8 cellular contexts compared by ENCODE assay signal in genomic region chr20:58389324-58389967, GRCh38. TPM values are rescaled to one million over a fixed set of nuclear protein-coding genes. Genes with fewer than 3 reads are reported as not detected.
DNase-seq lines count a peak whose midpoint lies in the region; ATAC-seq, FAIRE-seq and TF ChIP-seq lines count a peak whose summit lies in the region.

No MANE protein-coding gene starts in this region.

- TF ChIP-seq EP300 in A549 (IDR thresholded peaks at IDR 0.05): no peak

- no peak for TF ChIP-seq RAD21 in A549 (conservative IDR thresholded peaks at IDR 0.05 in 1 of 2, IDR thresholded peaks at IDR 0.05 in 1 of 2)

- TF ChIP-seq CTCF in A549 (IDR thresholded peaks at IDR 0.05) (no peak), GM12865 (IDR thresholded peaks at IDR 0.05; ENCODE audit: insufficient read depth, low read depth, low read length, missing control alignments) (no peak)

- H3K4me3 ChIP-seq in A549: peak overlapping the region; percentile 100
- H3K4me3 ChIP-seq in GM12865 (ENCODE audit: low read depth, low read length): peak overlapping the region; percentile 92

- H3K4me2 ChIP-seq in A549: peak overlapping the region; percentile 91

- CTCF ChIA-PET in A549 (lab: Yijun Ruan, JAX): interaction anchor here (0.7 to 1.8 kb wide), 6 partner anchors 11 to 1106 kb away, joined by 3 to 7 read pairs (median 3); partner anchors contain the start of gene STX16

- H3K9me3 ChIP-seq in A549: no peaks in the 10 kb centered on the region

- ATAC-seq in A549 (peak; percentile 69 to 78), HG02759 (IDR thresholded peaks at IDR 0.05; ENCODE audit: unreplicated experiment) (peak; percentile 42)

- FAIRE-seq in A549 (lab: Jason Lieb, UNC): no peak

- H3K27ac ChIP-seq in A549: peak overlapping the region; percentile 91 to 99

- DNase-seq in A549 (ENCODE audit: low read depth in 1 of 2, low spot score in 1 of 2) (peak in 1 of 2 experiments; percentile 42), GM12865 (ENCODE audit: low read depth) (peak; percentile 70), NCI-H146 treated with DMSO at 0.1 percent for 48 hours (lab: John Stamatoyannopoulos, UW; ENCODE audit: unreplicated experiment) (peak; percentile 56), astrocyte of the hippocampus (ENCODE audit: low read depth, low spot score) (peak; percentile 74), iPS-NIHi11 (ENCODE audit: low spot score) (peak; percentile 45), cerebellum (ENCODE audit: low spot score) (no peak)
- DNase-seq in stimulated activated CD4-positive, alpha-beta T cell treated with anti-CD3 and anti-CD28 coated beads, Interleukin-12 subunit alpha, Interleukin-12 subunit beta, amount 100 ng/mL, for 48 hours (ENCODE audit: low read depth in 2 of 3, low spot score in 1 of 3): peak in 2 of 3 donors; percentile 5 to 6

- 2% methylated on average over 20 of the region's 56 CpGs for WGBS in A549 (ENCODE audit: missing lambda C conversion rate)

- peaks cover 16% of the 10 kb centered on the region for H3K4me1 ChIP-seq in A549

- TF ChIP-seq POLR2A in A549 (IDR thresholded peaks at IDR 0.05; ENCODE audit: low read length): no peak

- POLR2A ChIA-PET in A549 (lab: Yijun Ruan, JAX): interaction anchor here (0.7 to 1.3 kb wide), 7 partner anchors 11 to 262 kb away, joined by 3 to 23 read pairs (median 5); partner anchors contain the start of gene STX16

TF ChIP-seq in A549, 52 proteins besides CTCF, POLR2A, EP300 and RAD21:
- TF ChIP-seq NPAS2 (CRISPR knock-in tag; IDR thresholded peaks at IDR 0.05; ENCODE audit: borderline replicate concordance): 0 out of 2 replicates have a peak, but pooled peaks have one; percentile 27
- TF ChIP-seq JUN (IDR thresholded peaks at IDR 0.05): peak in 1 of 2 experiments; percentile 57; a peak in 3 of 5 replicates
- TF ChIP-seq PHF8 (IDR thresholded peaks at IDR 0.05; ENCODE audit: borderline replicate concordance, low read depth): peak; percentile 93
- TF ChIP-seq, protein P1, sequence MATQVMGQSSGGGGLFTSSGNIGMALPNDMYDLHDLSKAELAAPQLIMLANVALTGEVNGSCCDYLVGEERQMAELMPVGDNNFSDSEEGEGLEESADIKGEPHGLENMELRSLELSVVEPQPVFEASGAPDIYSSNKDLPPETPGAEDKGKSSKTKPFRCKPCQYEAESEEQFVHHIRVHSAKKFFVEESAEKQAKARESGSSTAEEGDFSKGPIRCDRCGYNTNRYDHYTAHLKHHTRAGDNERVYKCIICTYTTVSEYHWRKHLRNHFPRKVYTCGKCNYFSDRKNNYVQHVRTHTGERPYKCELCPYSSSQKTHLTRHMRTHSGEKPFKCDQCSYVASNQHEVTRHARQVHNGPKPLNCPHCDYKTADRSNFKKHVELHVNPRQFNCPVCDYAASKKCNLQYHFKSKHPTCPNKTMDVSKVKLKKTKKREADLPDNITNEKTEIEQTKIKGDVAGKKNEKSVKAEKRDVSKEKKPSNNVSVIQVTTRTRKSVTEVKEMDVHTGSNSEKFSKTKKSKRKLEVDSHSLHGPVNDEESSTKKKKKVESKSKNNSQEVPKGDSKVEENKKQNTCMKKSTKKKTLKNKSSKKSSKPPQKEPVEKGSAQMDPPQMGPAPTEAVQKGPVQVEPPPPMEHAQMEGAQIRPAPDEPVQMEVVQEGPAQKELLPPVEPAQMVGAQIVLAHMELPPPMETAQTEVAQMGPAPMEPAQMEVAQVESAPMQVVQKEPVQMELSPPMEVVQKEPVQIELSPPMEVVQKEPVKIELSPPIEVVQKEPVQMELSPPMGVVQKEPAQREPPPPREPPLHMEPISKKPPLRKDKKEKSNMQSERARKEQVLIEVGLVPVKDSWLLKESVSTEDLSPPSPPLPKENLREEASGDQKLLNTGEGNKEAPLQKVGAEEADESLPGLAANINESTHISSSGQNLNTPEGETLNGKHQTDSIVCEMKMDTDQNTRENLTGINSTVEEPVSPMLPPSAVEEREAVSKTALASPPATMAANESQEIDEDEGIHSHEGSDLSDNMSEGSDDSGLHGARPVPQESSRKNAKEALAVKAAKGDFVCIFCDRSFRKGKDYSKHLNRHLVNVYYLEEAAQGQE (IDR thresholded peaks at IDR 0.05): no peak
- no peak for TF ChIP-seq USF2 (IDR thresholded peaks at IDR 0.05)
- no peak for TF ChIP-seq ELK1 (IDR thresholded peaks at IDR 0.05; ENCODE audit: low read depth, low read length)
- TF ChIP-seq CBX2 (IDR thresholded peaks at IDR 0.05; ENCODE audit: borderline replicate concordance, low read depth): no peak
- no peak for TF ChIP-seq ATOH8 (CRISPR knock-in tag; IDR thresholded peaks at IDR 0.05; ENCODE audit: low read depth)
- no peak for TF ChIP-seq SMC3 (IDR thresholded peaks at IDR 0.05)
- no peak for TF ChIP-seq EHMT2 (IDR thresholded peaks at IDR 0.05; ENCODE audit: low read depth)
- TF ChIP-seq RFX5 (IDR thresholded peaks at IDR 0.05): no peak
- TF ChIP-seq MYC (IDR thresholded peaks at IDR 0.05; ENCODE audit: borderline replicate concordance, low read length): 0 out of 2 replicates have a peak, but pooled peaks have one; percentile 25
- TF ChIP-seq HOXB5 (CRISPR knock-in tag; IDR thresholded peaks at IDR 0.05): no peak
- no peak for TF ChIP-seq FOXS1 (CRISPR knock-in tag; IDR thresholded peaks at IDR 0.05)
- no peak for TF ChIP-seq TFCP2L1 (CRISPR knock-in tag; IDR thresholded peaks at IDR 0.05)
- peak; percentile 22; the same call in 1 of the 2 replicates for TF ChIP-seq MAX (IDR thresholded peaks at IDR 0.05)
- TF ChIP-seq ZC3H11A (IDR thresholded peaks at IDR 0.05): no peak

RNA-seq across cellular contexts. Expression of gene VAPB, which starts 0.4 kb away (rescaled TPM):
- 39.6 and 44.0 TPM in 2 replicates for polyA plus RNA-seq in A549 (2011; rRNA removed)
- 22.2 and 23.4 TPM in 2 replicates for polyA plus RNA-seq in A549 (2012; cell fraction: cytosol; rRNA removed)
- 15.5 and 24.9 TPM in 2 replicates for polyA plus RNA-seq in A549 (2012; cell fraction: nucleus; rRNA removed)
- polyA plus RNA-seq in A549 (2017; fragmentation: RNase III; extraction: RNeasy Plus Mini Kit Qiagen cat#74134 plus additional on column Dnase treatment): 43.8 to 45.8 TPM (median 45.4 TPM) in 3 replicates
- 19.3 and 21.1 TPM in 2 replicates for polyA minus RNA-seq in A549 (2011; rRNA and poly(A)+ RNA removed)
- 28.2 TPM for total RNA-seq in cerebellum
